ENCODE assay signal across 12 cellular contexts in the genomic region with DNA sequence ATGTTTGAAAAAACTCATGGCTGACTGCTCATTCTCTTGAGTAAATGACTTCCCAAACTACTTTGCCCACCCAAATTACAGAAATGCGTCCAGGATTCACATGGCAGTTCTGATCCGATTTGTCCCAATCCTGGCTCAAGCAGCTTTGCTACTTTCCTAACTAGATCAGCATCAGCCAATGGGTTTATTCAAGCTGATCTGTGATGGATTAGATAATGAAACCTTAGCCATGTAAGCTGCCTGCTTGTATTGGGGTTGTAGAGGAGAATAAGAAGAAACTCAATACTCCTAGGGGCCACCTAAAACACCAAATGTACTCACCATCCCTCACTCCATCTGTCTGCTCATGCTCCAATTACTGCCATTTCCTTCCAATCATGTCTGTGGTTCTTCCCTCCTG. TPM values are rescaled to one million over a fixed set of nuclear protein-coding genes. Genes with fewer than 3 reads are reported as not detected.
DNase-seq lines count a peak whose midpoint lies in the region; ATAC-seq lines count a peak whose summit lies in the region.
"Had no signal": no experiment of that assay in that cellular context is flagged by ENCODE, and none has a peak within 500 bp of the region (broad histone marks: within the 10 kb centered on the region; RNA-seq: fewer than 3 reads in every experiment).

No MANE protein-coding gene starts in this region.

- DNase-seq in activated naive CD8-positive, alpha-beta T cell treated with anti-CD3 and anti-CD28 coated beads, Interleukin-2, amount 50 U/mL, for 24 hours: no peak
- DNase-seq in adipocyte (ENCODE audit: low read depth): peak; percentile 41
- DNase-seq in naive thymus-derived CD4-positive, alpha-beta T cell: no peak
- no peak for DNase-seq in stimulated activated CD4-positive, alpha-beta T cell treated with anti-CD3 and anti-CD28 coated beads, Interleukin-2, amount 100 ng/mL, for 48 hours
- DNase-seq in stimulated activated naive CD4-positive, alpha-beta T cell (lab: John Stamatoyannopoulos, UW): no peak
- DNase-seq: ACHN; naive B cell; stimulated activated CD4-positive, alpha-beta T cell treated with anti-CD3 and anti-CD28 coated beads, Interleukin-15, amount 100 ng/mL, for 24 hours had no signal

- no peaks in the 10 kb centered on the region for H3K9me3 Mint-ChIP-seq in activated naive CD8-positive, alpha-beta T cell (ENCODE audit: low read depth)
- no peaks in the 10 kb centered on the region for H3K9me3 Mint-ChIP-seq in activated naive CD8-positive, alpha-beta T cell treated with anti-CD3 and anti-CD28 coated beads, Interleukin-2, amount 50 U/mL, for 24 hours
- H3K9me3 Mint-ChIP-seq in naive thymus-derived CD4-positive, alpha-beta T cell: no peaks in the 10 kb centered on the region
- H3K9me3 Mint-ChIP-seq: T-helper 1 cell treated with Interleukin-12 subunit alpha and Interleukin-12 subunit beta and Interleukin-4 antibody, amounts not matched to agents 30 μg/mL and 1 μg/mL, for 36 hours had no signal

- peak overlapping the region; percentile 45 for H3K4me3 ChIP-seq in adipocyte (ENCODE audit: low read length)
- no peak overlapping the region for H3K4me3 ChIP-seq in naive thymus-derived CD4-positive, alpha-beta T cell (ENCODE audit: low read length)
- no peak overlapping the region for H3K4me3 ChIP-seq in urinary bladder (ENCODE audit: low read depth, low read length)

- no peak overlapping the region for H3K4me3 Mint-ChIP-seq in activated naive CD8-positive, alpha-beta T cell
- no peak overlapping the region for H3K4me3 Mint-ChIP-seq in activated naive CD8-positive, alpha-beta T cell treated with anti-CD3 and anti-CD28 coated beads, Interleukin-2, amount 50 U/mL, for 24 hours
- H3K4me3 Mint-ChIP-seq in naive thymus-derived CD4-positive, alpha-beta T cell: peak overlapping the region in 2 of 10 donors; percentile 1 to 7
- H3K4me3 Mint-ChIP-seq: naive B cell; T-helper 1 cell treated with Interleukin-12 subunit alpha and Interleukin-12 subunit beta and Interleukin-4 antibody, amounts not matched to agents 30 μg/mL and 1 μg/mL, for 36 hours had no signal

- no peaks in the 10 kb centered on the region for H3K9me3 ChIP-seq in adipocyte (ENCODE audit: control insufficient read depth, low read length)
- H3K9me3 ChIP-seq in naive thymus-derived CD4-positive, alpha-beta T cell (ENCODE audit: control insufficient read depth in 2 of 3, low read length in 3 of 3): no peaks in the 10 kb centered on the region

- peak overlapping the region; percentile 13 for H3K27ac Mint-ChIP-seq in activated naive CD8-positive, alpha-beta T cell
- no peak overlapping the region for H3K27ac Mint-ChIP-seq in activated naive CD8-positive, alpha-beta T cell treated with anti-CD3 and anti-CD28 coated beads, Interleukin-2, amount 50 U/mL, for 24 hours
- peak overlapping the region in 8 of 9 donors; percentile 0 to 71 (median 52) for H3K27ac Mint-ChIP-seq in naive thymus-derived CD4-positive, alpha-beta T cell
- H3K27ac Mint-ChIP-seq: naive B cell; T-helper 1 cell treated with Interleukin-12 subunit alpha and Interleukin-12 subunit beta and Interleukin-4 antibody, amounts not matched to agents 30 μg/mL and 1 μg/mL, for 36 hours had no signal

- CTCF ChIA-PET in naive thymus-derived CD4-positive, alpha-beta T cell (lab: Charles Lee): interaction anchor here (0.6 kb wide), 1 partner anchor 152 kb away, joined by 3 read pairs; no protein-coding TSS in a partner anchor

- no peaks in the 10 kb centered on the region for H3K36me3 Mint-ChIP-seq in activated naive CD8-positive, alpha-beta T cell
- no peaks in the 10 kb centered on the region for H3K36me3 Mint-ChIP-seq in activated naive CD8-positive, alpha-beta T cell treated with anti-CD3 and anti-CD28 coated beads, Interleukin-2, amount 50 U/mL, for 24 hours (ENCODE audit: low read depth)
- H3K36me3 Mint-ChIP-seq in naive thymus-derived CD4-positive, alpha-beta T cell: no peaks in the 10 kb centered on the region

- WGBS in urinary bladder: 43% methylated on average over 2 of the region's 2 CpGs

- H3K4me1 ChIP-seq in adipocyte (ENCODE audit: control insufficient read depth, insufficient read depth, low read length) (peaks cover 30% of the 10 kb centered on the region), urinary bladder (ENCODE audit: insufficient read depth) (peaks cover 8% of the 10 kb centered on the region)
- no peaks in the 10 kb centered on the region for H3K4me1 ChIP-seq in naive thymus-derived CD4-positive, alpha-beta T cell (ENCODE audit: control insufficient read depth in 2 of 2, insufficient read depth in 2 of 2, low read length in 2 of 2)

- H3K36me3 ChIP-seq in adipocyte (ENCODE audit: control insufficient read depth, insufficient read depth, low read length, severe bottlenecking): no peaks in the 10 kb centered on the region
- H3K36me3 ChIP-seq in naive thymus-derived CD4-positive, alpha-beta T cell (ENCODE audit: control insufficient read depth in 2 of 3, insufficient read depth in 3 of 3, low read length in 3 of 3): no peaks in the 10 kb centered on the region
- H3K36me3 ChIP-seq in urinary bladder (ENCODE audit: insufficient read depth): no peaks in the 10 kb centered on the region

- POLR2A ChIA-PET in naive thymus-derived CD4-positive, alpha-beta T cell (lab: Charles Lee): interaction anchor here (0.6 kb wide), 1 partner anchor 139 kb away, joined by 3 read pairs; the partner anchor contains the start of gene APOL3

- no peaks in the 10 kb centered on the region for H3K27me3 ChIP-seq in adipocyte (replicated peaks; ENCODE audit: control insufficient read depth, insufficient read depth, low read length)
- H3K27me3 ChIP-seq in naive thymus-derived CD4-positive, alpha-beta T cell (ENCODE audit: control insufficient read depth in 2 of 2, insufficient read depth in 2 of 2, low read length in 2 of 2): no peaks in the 10 kb centered on the region

- peak overlapping the region; percentile 24 for H3K27ac ChIP-seq in naive thymus-derived CD4-positive, alpha-beta T cell (ENCODE audit: low read depth, low read length)
- peak overlapping the region; percentile 62 for H3K27ac ChIP-seq in urinary bladder (ENCODE audit: low read depth)

- intact Hi-C loops in naive thymus-derived CD4-positive, alpha-beta T cell (cut with micrococcal nuclease): no loop called here

- no peaks in the 10 kb centered on the region for H3K27me3 Mint-ChIP-seq in activated naive CD8-positive, alpha-beta T cell
- H3K27me3 Mint-ChIP-seq in activated naive CD8-positive, alpha-beta T cell treated with anti-CD3 and anti-CD28 coated beads, Interleukin-2, amount 50 U/mL, for 24 hours: no peaks in the 10 kb centered on the region
- peaks cover 0 to 21% (median 3%) of the 10 kb centered on the region in 5 donors for H3K27me3 Mint-ChIP-seq in naive thymus-derived CD4-positive, alpha-beta T cell

- H3K9ac ChIP-seq in adipocyte (ENCODE audit: low read length): no peak overlapping the region

- peaks cover 9% of the 10 kb centered on the region for H3K4me1 Mint-ChIP-seq in activated naive CD8-positive, alpha-beta T cell (ENCODE audit: low read depth)
- peaks cover 17% of the 10 kb centered on the region for H3K4me1 Mint-ChIP-seq in activated naive CD8-positive, alpha-beta T cell treated with anti-CD3 and anti-CD28 coated beads, Interleukin-2, amount 50 U/mL, for 24 hours
- H3K4me1 Mint-ChIP-seq in naive thymus-derived CD4-positive, alpha-beta T cell: peaks cover 1 to 20% (median 15%) of the 10 kb centered on the region in 7 donors

- no peak for ATAC-seq in activated naive CD8-positive, alpha-beta T cell treated with anti-CD3 and anti-CD28 coated beads, Interleukin-2, amount 50 U/mL, for 24 hours
- ATAC-seq in naive thymus-derived CD4-positive, alpha-beta T cell: no peak
- ATAC-seq in GM21447 (IDR thresholded peaks at IDR 0.05; ENCODE audit: unreplicated experiment): no peak

RNA-seq across cellular contexts. Expression of gene RBFOX2, which starts 7.0 kb away (rescaled TPM):
- total RNA-seq in naive thymus-derived CD4-positive, alpha-beta T cell: 1 to 10 TPM in 4 of 5 experiments, under 1 TPM in 1; 0.45 to 1.7 (median 1.2) TPM
- under 1 TPM; 0.39 to 0.87 TPM for polyA plus RNA-seq in naive thymus-derived CD4-positive, alpha-beta T cell
- 278 TPM for total RNA-seq in urinary bladder
- polyA plus RNA-seq in urinary bladder: 86.5 TPM

Comparison
In these comparisons a context has a peak if more than half of its experiments do, and no peak if none do; other contexts are left out.
1. RNA of gene RBFOX2, which starts 7.0 kb away (total RNA-seq): 278 TPM in urinary bladder (single experiment); 0.45 to 1.7 TPM in naive thymus-derived CD4-positive, alpha-beta T cell; every median in the first group is over 100 times any median in the second.